16 cellular contexts compared by ENCODE assay signal in the genomic region with DNA sequence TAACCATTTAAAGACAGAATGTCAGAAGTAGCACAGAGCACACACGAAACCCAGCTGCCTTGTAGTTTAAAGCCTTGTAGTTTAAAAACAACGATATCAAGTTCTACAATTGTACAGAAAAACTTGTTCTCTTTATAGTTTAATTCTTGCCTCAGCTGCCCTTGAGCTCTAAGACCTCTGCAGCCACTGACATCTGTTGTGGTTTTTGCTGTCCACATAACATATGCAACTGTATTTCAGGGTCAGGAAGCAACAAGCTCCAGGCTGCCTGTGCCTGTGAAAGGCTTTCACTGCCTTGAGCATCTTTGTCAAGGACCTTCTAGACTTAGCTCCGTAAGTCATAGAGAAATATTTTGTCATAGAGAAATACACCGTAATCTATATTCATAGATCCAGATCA.
A peak's percentile ranks its signal among the peaks of the same experiment; 100 is the strongest.
DNase-seq lines count a peak whose midpoint lies in the region; ATAC-seq and TF ChIP-seq lines count a peak whose summit lies in the region.
"Had no signal": no experiment of that assay in that cellular context is flagged by ENCODE, and none has a peak within 500 bp of the region (broad histone marks: within the 10 kb centered on the region; RNA-seq: fewer than 3 reads in every experiment).

No MANE protein-coding gene starts in this region.

- peaks cover 0 to 11% of the 10 kb centered on the region in 2 experiments; a peak in 2 of 4 replicates for H3K4me1 ChIP-seq in SK-N-SH (ENCODE audit: control insufficient read depth in 1 of 2, insufficient read depth in 2 of 2, low read depth in 1 of 2, low read length in 1 of 2)
- no peaks in the 10 kb centered on the region for H3K4me1 ChIP-seq in smooth muscle cell (ENCODE audit: low read depth)
- H3K4me1 ChIP-seq in esophagus squamous epithelium, result no peaks in the 10 kb centered on the region
- no peaks in the 10 kb centered on the region for H3K4me1 ChIP-seq in body of pancreas
- H3K4me1 ChIP-seq: foreskin keratinocyte, parathyroid adenoma had no signal

- H3K79me2 ChIP-seq in SK-N-SH (ENCODE audit: insufficient read depth), result no peaks in the 10 kb centered on the region
- no peaks in the 10 kb centered on the region for H3K79me2 ChIP-seq in smooth muscle cell (ENCODE audit: low read depth)
- H3K79me2 ChIP-seq: parathyroid adenoma had no signal

- H3K9me3 ChIP-seq in SK-N-SH, result peaks cover under 1% of the 10 kb centered on the region; the same call in 1 of the 2 replicates
- no peaks in the 10 kb centered on the region for H3K9me3 ChIP-seq in smooth muscle cell (replicated peaks; ENCODE audit: low read depth)
- no peaks in the 10 kb centered on the region for H3K9me3 ChIP-seq in esophagus squamous epithelium
- no peaks in the 10 kb centered on the region for H3K9me3 ChIP-seq in body of pancreas

- POLR2A ChIA-PET in SK-N-SH (lab: Yijun Ruan, JAX), result no interaction called here

- H3K4me3 ChIP-seq in SK-N-SH (ENCODE audit: low read depth in 2 of 2, low read length in 1 of 2), result no peak overlapping the region
- H3K4me3 ChIP-seq in smooth muscle cell, result no peak overlapping the region
- H3K4me3 ChIP-seq in esophagus squamous epithelium, result no peak overlapping the region
- H3K4me3 ChIP-seq in body of pancreas, result no peak overlapping the region
- H3K4me3 ChIP-seq: dorsolateral prefrontal cortex had no signal

- TF ChIP-seq CTCF in SK-N-SH (IDR thresholded peaks at IDR 0.05) (no peak), smooth muscle cell (IDR thresholded peaks at IDR 0.05; ENCODE audit: borderline replicate concordance, insufficient read depth, poor library complexity, severe bottlenecking) (no peak), esophagus squamous epithelium (IDR thresholded peaks at IDR 0.05) (no peak), body of pancreas (IDR thresholded peaks at IDR 0.05) (no peak)

- no peak for TF ChIP-seq RAD21 in SK-N-SH (IDR thresholded peaks at IDR 0.05; ENCODE audit: low read length)

- H3K9me2 ChIP-seq in SK-N-SH, result no peaks in the 10 kb centered on the region

- CTCF ChIA-PET in SK-N-SH (lab: Yijun Ruan, JAX), result no interaction called here

- DNase-seq in SK-N-SH (no peak), fibroblast of peridontal ligament (ENCODE audit: extremely low read depth) (peak; percentile 92), smooth muscle cell (lab: John Stamatoyannopoulos, UW; ENCODE audit: unreplicated experiment) (no peak), esophagus squamous epithelium (lab: John Stamatoyannopoulos, UW) (no peak), body of pancreas (no peak)
- no peak for DNase-seq in activated CD4-positive, alpha-beta T cell treated with anti-CD3 and anti-CD28 coated beads for 4 hours
- DNase-seq: activated CD8-positive, alpha-beta memory T cell treated with anti-CD3 and anti-CD28 coated beads, Interleukin-2, amount 50 U/mL, for 4 hours; dorsolateral prefrontal cortex; foreskin keratinocyte; NCI-H1417 treated with DMSO at 0.1 percent for 48 hours; NCI-H446; SIG-M5; small intestine had no signal

- 12% methylated on average over 4 of the region's 4 CpGs for WGBS in SK-N-SH (ENCODE audit: low lambda C conversion rate)
- WGBS in smooth muscle cell (ENCODE audit: low lambda C conversion rate), result 53% methylated on average over 4 of the region's 4 CpGs
- 70 to 71% methylated on average over 4 of the region's 4 CpGs for WGBS in esophagus squamous epithelium, 2 donors
- 49 to 57% methylated on average over 4 of the region's 4 CpGs for WGBS in body of pancreas, 2 donors

- no peak for TF ChIP-seq POLR2A in esophagus squamous epithelium (IDR thresholded peaks at IDR 0.05)
- no peak for TF ChIP-seq POLR2A in body of pancreas (IDR thresholded peaks at IDR 0.05)

- H3K4me2 ChIP-seq in SK-N-SH (0 out of 2 replicates have a peak overlapping the region, but pooled peaks have one; percentile 7), smooth muscle cell (peak overlapping the region; percentile 54)
- H3K4me2 ChIP-seq: KMS-11 had no signal

- no peak overlapping the region for H3K9ac ChIP-seq in SK-N-SH
- no peak overlapping the region for H3K9ac ChIP-seq in smooth muscle cell (ENCODE audit: low read depth)
- H3K9ac ChIP-seq: KMS-11, parathyroid adenoma had no signal

- intact Hi-C loops in esophagus squamous epithelium (cut with DNase I), result no loop called here
- intact Hi-C loops in body of pancreas (cut with DNase I), result no loop called here

- H3K27ac ChIP-seq in SK-N-SH (ENCODE audit: low read depth in 2 of 2, low read length in 1 of 2) (peak overlapping the region; percentile 79 to 85; a peak in 2 of 4 replicates), smooth muscle cell (ENCODE audit: low read depth) (peak overlapping the region; percentile 29), esophagus squamous epithelium (no peak overlapping the region), body of pancreas (no peak overlapping the region)
- H3K27ac ChIP-seq: dorsolateral prefrontal cortex, foreskin keratinocyte, KMS-11, parathyroid adenoma had no signal

- H2AFZ ChIP-seq in SK-N-SH (ENCODE audit: low read depth) (no peak overlapping the region), smooth muscle cell (ENCODE audit: low read depth) (no peak overlapping the region)
- H2AFZ ChIP-seq: parathyroid adenoma had no signal

- H4K20me1 ChIP-seq in SK-N-SH (ENCODE audit: insufficient read depth), result no peaks in the 10 kb centered on the region
- no peaks in the 10 kb centered on the region for H4K20me1 ChIP-seq in smooth muscle cell (ENCODE audit: low read depth)

- ATAC-seq in GM18867 (IDR thresholded peaks at IDR 0.05; ENCODE audit: unreplicated experiment) (peak; percentile 56), body of pancreas (no peak)
- ATAC-seq: foreskin keratinocyte had no signal

- no peak for TF ChIP-seq EP300 in SK-N-SH (IDR thresholded peaks at IDR 0.05; ENCODE audit: borderline replicate concordance in 1 of 2, low read depth in 1 of 2, low read length in 1 of 2)

- peaks cover 13% of the 10 kb centered on the region for H3F3A ChIP-seq in SK-N-SH (replicated peaks; ENCODE audit: insufficient read depth)
- H3F3A ChIP-seq in smooth muscle cell (ENCODE audit: low read depth), result peaks cover 5% of the 10 kb centered on the region

- H3K36me3 ChIP-seq in SK-N-SH (replicated peaks in 1 of 2; ENCODE audit: control insufficient read depth in 1 of 2, insufficient read depth in 2 of 2, low read length in 1 of 2) (peaks cover 0 to 1% of the 10 kb centered on the region in 2 experiments), smooth muscle cell (ENCODE audit: low read depth) (no peaks in the 10 kb centered on the region), esophagus squamous epithelium (no peaks in the 10 kb centered on the region), body of pancreas (replicated peaks in 1 of 2; ENCODE audit: insufficient read depth in 1 of 2, low read depth in 2 of 2) (no peaks in the 10 kb centered on the region)

- H3K27me3 ChIP-seq in SK-N-SH (ENCODE audit: insufficient read depth), result peaks cover 14% of the 10 kb centered on the region; the same call in 1 of the 2 replicates
- H3K27me3 ChIP-seq in smooth muscle cell (ENCODE audit: low read depth), result no peaks in the 10 kb centered on the region
- no peaks in the 10 kb centered on the region for H3K27me3 ChIP-seq in esophagus squamous epithelium
- H3K27me3 ChIP-seq in body of pancreas, result no peaks in the 10 kb centered on the region
- H3K27me3 ChIP-seq: dorsolateral prefrontal cortex, foreskin keratinocyte had no signal

TF ChIP-seq in SK-N-SH, 30 proteins besides CTCF, POLR2A, EP300 and RAD21 (continues in another document):
- TF ChIP-seq TEAD4 (IDR thresholded peaks at IDR 0.05; ENCODE audit: borderline replicate concordance, insufficient read depth) (no peak), CHD2 (IDR thresholded peaks at IDR 0.05; ENCODE audit: low read length, partially characterized antibody) (no peak), EZH2phosphoT487 (IDR thresholded peaks at IDR 0.05; ENCODE audit: borderline replicate concordance, low read depth) (no peak), NFIC (IDR thresholded peaks at IDR 0.05; ENCODE audit: borderline replicate concordance) (no peak), MEF2A (IDR thresholded peaks at IDR 0.05; ENCODE audit: borderline replicate concordance, low read depth) (no peak), JUND (IDR thresholded peaks at IDR 0.05) (no peak), GATA2 (CRISPR knock-in tag; IDR thresholded peaks at IDR 0.05) (no peak), NRF1 (IDR thresholded peaks at IDR 0.05; ENCODE audit: low read depth, low read length) (no peak), RFX5 (IDR thresholded peaks at IDR 0.05; ENCODE audit: low read length) (no peak), FOXJ3 (CRISPR knock-in tag; IDR thresholded peaks at IDR 0.05) (no peak), TAF1 (IDR thresholded peaks at IDR 0.05; ENCODE audit: borderline replicate concordance, low read depth, low read length) (no peak), ELF1 (IDR thresholded peaks at IDR 0.05) (no peak), POLR2AphosphoS5 (IDR thresholded peaks at IDR 0.05; ENCODE audit: low read depth, low read length) (no peak), SMC3 (IDR thresholded peaks at IDR 0.05; ENCODE audit: low read depth, low read length) (no peak)
- TF ChIP-seq, protein P1, sequence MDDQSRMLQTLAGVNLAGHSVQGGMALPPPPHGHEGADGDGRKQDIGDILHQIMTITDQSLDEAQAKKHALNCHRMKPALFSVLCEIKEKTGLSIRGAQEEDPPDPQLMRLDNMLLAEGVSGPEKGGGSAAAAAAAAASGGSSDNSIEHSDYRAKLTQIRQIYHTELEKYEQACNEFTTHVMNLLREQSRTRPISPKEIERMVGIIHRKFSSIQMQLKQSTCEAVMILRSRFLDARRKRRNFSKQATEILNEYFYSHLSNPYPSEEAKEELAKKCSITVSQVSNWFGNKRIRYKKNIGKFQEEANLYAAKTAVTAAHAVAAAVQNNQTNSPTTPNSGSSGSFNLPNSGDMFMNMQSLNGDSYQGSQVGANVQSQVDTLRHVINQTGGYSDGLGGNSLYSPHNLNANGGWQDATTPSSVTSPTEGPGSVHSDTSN (IDR thresholded peaks at IDR 0.05), result no peak
- TF ChIP-seq, protein P2, sequence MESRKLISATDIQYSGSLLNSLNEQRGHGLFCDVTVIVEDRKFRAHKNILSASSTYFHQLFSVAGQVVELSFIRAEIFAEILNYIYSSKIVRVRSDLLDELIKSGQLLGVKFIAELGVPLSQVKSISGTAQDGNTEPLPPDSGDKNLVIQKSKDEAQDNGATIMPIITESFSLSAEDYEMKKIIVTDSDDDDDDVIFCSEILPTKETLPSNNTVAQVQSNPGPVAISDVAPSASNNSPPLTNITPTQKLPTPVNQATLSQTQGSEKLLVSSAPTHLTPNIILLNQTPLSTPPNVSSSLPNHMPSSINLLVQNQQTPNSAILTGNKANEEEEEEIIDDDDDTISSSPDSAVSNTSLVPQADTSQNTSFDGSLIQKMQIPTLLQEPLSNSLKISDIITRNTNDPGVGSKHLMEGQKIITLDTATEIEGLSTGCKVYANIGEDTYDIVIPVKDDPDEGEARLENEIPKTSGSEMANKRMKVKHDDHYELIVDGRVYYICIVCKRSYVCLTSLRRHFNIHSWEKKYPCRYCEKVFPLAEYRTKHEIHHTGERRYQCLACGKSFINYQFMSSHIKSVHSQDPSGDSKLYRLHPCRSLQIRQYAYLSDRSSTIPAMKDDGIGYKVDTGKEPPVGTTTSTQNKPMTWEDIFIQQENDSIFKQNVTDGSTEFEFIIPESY (IDR thresholded peaks at IDR 0.05; ENCODE audit: borderline replicate concordance, low read depth), result no peak

Comparison
In these comparisons a context has a peak if more than half of its experiments do, and no peak if none do; other contexts are left out.
1. H3K27ac ChIP-seq: peak in SK-N-SH (2 of 2) and smooth muscle cell (single experiment); none in esophagus squamous epithelium (0 of 4) and body of pancreas (0 of 4).